Comparison of ENCODE assay signal across 1 cellular context in the genomic region with DNA sequence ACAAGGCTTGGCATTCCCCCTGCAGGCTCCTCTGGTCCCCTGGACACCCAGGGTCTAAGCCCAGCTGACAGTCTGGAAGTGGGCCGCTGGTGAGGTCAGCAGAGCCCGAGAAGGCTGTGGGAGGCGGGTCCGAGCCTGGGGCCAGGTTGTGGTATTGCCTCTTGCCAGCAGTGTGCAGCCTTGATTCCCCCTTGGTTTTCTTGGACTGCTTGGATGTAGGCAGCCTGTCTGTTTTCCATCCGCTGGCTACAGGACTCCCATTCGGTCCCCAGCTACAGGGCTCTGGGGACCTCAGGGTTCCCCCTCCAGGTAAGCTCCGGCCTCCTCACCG.
TF ChIP-seq lines count a peak whose summit lies in the region.

No MANE protein-coding gene starts in this region.

TF ChIP-seq in HepG2, 621 proteins besides CTCF, POLR2A, EP300 and RAD21:
- TF ChIP-seq TMF1 (CRISPR knock-in tag; IDR thresholded peaks at IDR 0.05; ENCODE audit: low read depth) (no peak), RCOR2 (CRISPR knock-in tag; IDR thresholded peaks at IDR 0.05) (no peak), SRSF1 (optimal IDR thresholded peaks at IDR 0.05; ENCODE audit: low read depth, low read length) (no peak), ZNF703 (CRISPR knock-in tag; IDR thresholded peaks at IDR 0.05; ENCODE audit: borderline replicate concordance) (no peak), ZNF792 (CRISPR knock-in tag; IDR thresholded peaks at IDR 0.05) (no peak), TERF1 (CRISPR knock-in tag; IDR thresholded peaks at IDR 0.05) (no peak), NCOA5 (CRISPR knock-in tag; IDR thresholded peaks at IDR 0.05) (no peak), NFYC (CRISPR knock-in tag; IDR thresholded peaks at IDR 0.05) (no peak), ZBTB46 (CRISPR knock-in tag; IDR thresholded peaks at IDR 0.05; ENCODE audit: borderline replicate concordance) (no peak), ZFP82 (CRISPR knock-in tag; IDR thresholded peaks at IDR 0.05; ENCODE audit: borderline replicate concordance) (no peak), ZNF788 (CRISPR knock-in tag; IDR thresholded peaks at IDR 0.05; ENCODE audit: borderline replicate concordance) (no peak), SRY (CRISPR knock-in tag; IDR thresholded peaks at IDR 0.05) (no peak), MLX (CRISPR knock-in tag; IDR thresholded peaks at IDR 0.05) (no peak), ZBTB26 (CRISPR knock-in tag; IDR thresholded peaks at IDR 0.05; ENCODE audit: borderline replicate concordance) (no peak), ZNF569 (CRISPR knock-in tag; IDR thresholded peaks at IDR 0.05; ENCODE audit: borderline replicate concordance) (no peak), SMAD1 (CRISPR knock-in tag; IDR thresholded peaks at IDR 0.05; ENCODE audit: borderline replicate concordance, low read depth) (no peak), JDP2 (CRISPR knock-in tag; IDR thresholded peaks at IDR 0.05; ENCODE audit: borderline replicate concordance) (no peak), ZNF562 (CRISPR knock-in tag; IDR thresholded peaks at IDR 0.05; ENCODE audit: borderline replicate concordance) (no peak), FOXK2 (IDR thresholded peaks at IDR 0.05) (no peak)
